In genomic region chr5:75869891-75870290, GRCh38 we compare ENCODE assay signal across 13 cellular contexts.
A peak's percentile ranks its signal among the peaks of the same experiment; 100 is the strongest.
DNase-seq lines count a peak whose midpoint lies in the region; ATAC-seq and TF ChIP-seq lines count a peak whose summit lies in the region.
"Had no signal": no experiment of that assay in that cellular context is flagged by ENCODE, and none has a peak within 500 bp of the region (broad histone marks: within the 10 kb centered on the region; RNA-seq: fewer than 3 reads in every experiment).

No MANE protein-coding gene starts in this region.

- H3K4me3 ChIP-seq in breast epithelium (no peak overlapping the region), mammary epithelial cell (replicated peaks in 1 of 3; ENCODE audit: insufficient read depth in 1 of 3, low read depth in 2 of 3, low read length in 3 of 3) (no peak overlapping the region)
- H3K4me3 ChIP-seq: BLaER1 treated with 17β-estradiol and CSF1 and Interleukin-3, amounts not matched to agents 10 nM and 100 nM had no signal

- no peaks in the 10 kb centered on the region for H3K9me3 ChIP-seq in breast epithelium
- H3K9me3 ChIP-seq in mammary epithelial cell (replicated peaks; ENCODE audit: insufficient read depth, low read length) = no peaks in the 10 kb centered on the region

- H3K27ac ChIP-seq in breast epithelium (no peak overlapping the region), mammary epithelial cell (ENCODE audit: insufficient read depth, low read depth, low read length) (no peak overlapping the region), foreskin keratinocyte (no peak overlapping the region)
- H3K27ac ChIP-seq: BLaER1 treated with 17β-estradiol and CSF1 and Interleukin-3, amounts not matched to agents 10 nM and 100 nM had no signal

- H3K4me1 ChIP-seq in breast epithelium (no peaks in the 10 kb centered on the region), mammary epithelial cell (ENCODE audit: insufficient read depth, low read length) (peaks cover 7% of the 10 kb centered on the region), foreskin keratinocyte (peaks cover 4% of the 10 kb centered on the region)
- H3K4me1 ChIP-seq: BLaER1 treated with 17β-estradiol and CSF1 and Interleukin-3, amounts not matched to agents 10 nM and 100 nM had no signal

- H3K4me1 Mint-ChIP-seq in MCF 10A (ENCODE audit: insufficient read depth, unreplicated experiment) = peaks cover 6% of the 10 kb centered on the region
- H3K4me1 Mint-ChIP-seq in mesothelial cell of epicardium = no peaks in the 10 kb centered on the region
- no peaks in the 10 kb centered on the region for H3K4me1 Mint-ChIP-seq in effector memory CD8-positive, alpha-beta T cell (ENCODE audit: low read depth in 2 of 2)
- H3K4me1 Mint-ChIP-seq: CD4-positive, CD25-positive, alpha-beta regulatory T cell had no signal

- 0% methylated on average over 2 of the region's 2 CpGs for whole genome bisulfite sequencing in mammary epithelial cell (ENCODE audit: low coverage, missing lambda C conversion rate)

- H3K27me3 ChIP-seq in breast epithelium (no peaks in the 10 kb centered on the region), mammary epithelial cell (ENCODE audit: insufficient read depth, low read length) (no peaks in the 10 kb centered on the region), foreskin keratinocyte (no peaks in the 10 kb centered on the region)
- H3K27me3 ChIP-seq: BLaER1 treated with 17β-estradiol and CSF1 and Interleukin-3, amounts not matched to agents 10 nM and 100 nM had no signal

- POLR2A ChIA-PET in MCF 10A (lab: Yijun Ruan, JAX) = no interaction called here

- in situ Hi-C loops in mammary epithelial cell (cut with MboI; ENCODE audit: low sequenced_read_pairs in 2 of 2) = no loop called here

- dilution Hi-C loops in mammary epithelial cell (cut with HindIII; ENCODE audit: low sequenced_read_pairs) = no loop called here

- H2AFZ ChIP-seq in mammary epithelial cell (ENCODE audit: low read depth, low read length) = peak overlapping the region; percentile 64

- no peak overlapping the region for H3K4me2 ChIP-seq in mammary epithelial cell (ENCODE audit: insufficient read depth, low read depth, low read length)
- H3K4me2 ChIP-seq: BLaER1 treated with 17β-estradiol and CSF1 and Interleukin-3, amounts not matched to agents 10 nM and 100 nM had no signal

- no peak overlapping the region for H3K9ac ChIP-seq in mammary epithelial cell (ENCODE audit: insufficient read depth, low read length)
- H3K9ac ChIP-seq: BLaER1 treated with 17β-estradiol and CSF1 and Interleukin-3, amounts not matched to agents 10 nM and 100 nM had no signal

- CTCF ChIA-PET in MCF 10A (lab: Yijun Ruan, JAX) (interaction anchor here (0.7 kb wide), 1 partner anchor 15 kb away, joined by 3 read pairs; no protein-coding TSS in a partner anchor), mammary epithelial cell (lab: Charles Lee; ENCODE audit: low non-redundant PET) (no interaction called here)

- no peak for TF ChIP-seq CTCF in MCF 10A (IDR thresholded peaks at IDR 0.05; ENCODE audit: unreplicated experiment)
- TF ChIP-seq CTCF in breast epithelium (IDR thresholded peaks at IDR 0.05) = no peak
- TF ChIP-seq CTCF in mammary epithelial cell (conservative IDR thresholded peaks at IDR 0.05 in 1 of 2, IDR thresholded peaks at IDR 0.05 in 1 of 2; ENCODE audit: extremely low read depth in 1 of 2, insufficient read depth in 1 of 2, low read depth in 1 of 2, low read length in 2 of 2) = no peak
- TF ChIP-seq CTCF in foreskin keratinocyte (conservative IDR thresholded peaks at IDR 0.05) = no peak
- no peak for TF ChIP-seq CTCF in mesothelial cell of epicardium (IDR thresholded peaks at IDR 0.05; ENCODE audit: unreplicated experiment)

- ATAC-seq in foreskin keratinocyte (peak; percentile 74), HG03460 (IDR thresholded peaks at IDR 0.05; ENCODE audit: unreplicated experiment) (no peak)
- no peak for ATAC-seq in effector memory CD8-positive, alpha-beta T cell (replicated peaks)
- ATAC-seq: HCT116 had no signal

- no peaks in the 10 kb centered on the region for H3K79me2 ChIP-seq in mammary epithelial cell (ENCODE audit: insufficient read depth, low read length)

- no peak overlapping the region for H3K4me3 Mint-ChIP-seq in MCF 10A (ENCODE audit: unreplicated experiment)
- H3K4me3 Mint-ChIP-seq in mesothelial cell of epicardium = no peak overlapping the region
- no peak overlapping the region for H3K4me3 Mint-ChIP-seq in effector memory CD8-positive, alpha-beta T cell
- H3K4me3 Mint-ChIP-seq: CD4-positive, CD25-positive, alpha-beta regulatory T cell had no signal

- intact Hi-C loops in MCF 10A (cut with micrococcal nuclease) = no loop called here
- intact Hi-C loops in breast epithelium (cut with DNase I; ENCODE audit: low total_unique reads) = no loop called here
- intact Hi-C loops in mammary epithelial cell (cut with micrococcal nuclease) = no loop called here

- H4K20me1 ChIP-seq in mammary epithelial cell (ENCODE audit: insufficient read depth, low read length) = no peaks in the 10 kb centered on the region
- H4K20me1 ChIP-seq: BLaER1 treated with 17β-estradiol and CSF1 and Interleukin-3, amounts not matched to agents 10 nM and 100 nM had no signal

- no peak for TF ChIP-seq POLR2A in breast epithelium (IDR thresholded peaks at IDR 0.05)

- peaks cover 22% of the 10 kb centered on the region for H3K27me3 Mint-ChIP-seq in MCF 10A (ENCODE audit: insufficient read depth, unreplicated experiment)
- no peaks in the 10 kb centered on the region for H3K27me3 Mint-ChIP-seq in mesothelial cell of epicardium (ENCODE audit: low read depth)
- H3K27me3 Mint-ChIP-seq in effector memory CD8-positive, alpha-beta T cell = peaks cover 54 to 58% of the 10 kb centered on the region in 2 donors

- no TSS peak for BruUV-seq in MCF 10A (replicated peaks; lab: Mats Ljungman, UMichigan)
- no TSS peak for BruUV-seq in mammary epithelial cell (replicated peaks; lab: Mats Ljungman, UMichigan)

- H3K9me3 Mint-ChIP-seq in MCF 10A (ENCODE audit: unreplicated experiment) (no peaks in the 10 kb centered on the region), mesothelial cell of epicardium (peaks cover 18% of the 10 kb centered on the region)
- H3K9me3 Mint-ChIP-seq in effector memory CD8-positive, alpha-beta T cell = peaks cover 0 to under 1% of the 10 kb centered on the region in 2 donors

- H3K36me3 ChIP-seq in breast epithelium = no peaks in the 10 kb centered on the region
- no peaks in the 10 kb centered on the region for H3K36me3 ChIP-seq in mammary epithelial cell (ENCODE audit: insufficient read depth, low read length)
- H3K36me3 ChIP-seq: BLaER1 treated with 17β-estradiol and CSF1 and Interleukin-3, amounts not matched to agents 10 nM and 100 nM had no signal

- H3K27ac Mint-ChIP-seq in MCF 10A (ENCODE audit: low read depth, unreplicated experiment) = no peak overlapping the region
- H3K27ac Mint-ChIP-seq in mesothelial cell of epicardium = no peak overlapping the region
- no peak overlapping the region for H3K27ac Mint-ChIP-seq in effector memory CD8-positive, alpha-beta T cell

- no peaks in the 10 kb centered on the region for H3K36me3 Mint-ChIP-seq in MCF 10A (ENCODE audit: insufficient read depth, unreplicated experiment)
- H3K36me3 Mint-ChIP-seq in mesothelial cell of epicardium = no peaks in the 10 kb centered on the region
- no peaks in the 10 kb centered on the region for H3K36me3 Mint-ChIP-seq in effector memory CD8-positive, alpha-beta T cell (ENCODE audit: insufficient read depth)
- H3K36me3 Mint-ChIP-seq: CD4-positive, CD25-positive, alpha-beta regulatory T cell had no signal

- DNase-seq in MCF 10A (ENCODE audit: unreplicated experiment) (peak; percentile 43), breast epithelium (ENCODE audit: low spot score in 2 of 2) (no peak), mammary epithelial cell (peak; percentile 77), foreskin keratinocyte (peak; percentile 82 to 93), mesothelial cell of epicardium (ENCODE audit: low spot score in 2 of 2, unreplicated experiment in 2 of 2) (no peak)
- DNase-seq in effector memory CD8-positive, alpha-beta T cell = no peak
- DNase-seq: ACHN; Calu3; CD4-positive, CD25-positive, alpha-beta regulatory T cell; DMS 273 treated with DMSO at 0.1 percent for 48 hours had no signal

Comparison
In these comparisons a context has a peak if more than half of its experiments do, and no peak if none do; other contexts are left out.
1. DNase-seq: peak in MCF 10A (single experiment), mammary epithelial cell (single experiment) and foreskin keratinocyte (2 of 2); none in breast epithelium (0 of 2), mesothelial cell of epicardium (0 of 2) and effector memory CD8-positive, alpha-beta T cell (0 of 3).